ENCODE assay signal across 8 cellular contexts in genomic region chr17:40321502-40322416, GRCh38. TPM values are rescaled to one million over a fixed set of nuclear protein-coding genes. Genes with fewer than 3 reads are reported as not detected.
DNase-seq lines count a peak whose midpoint lies in the region; ATAC-seq and TF ChIP-seq lines count a peak whose summit lies in the region.

No MANE protein-coding gene starts in this region.

- H3K9me3 ChIP-seq in BLaER1, result no peaks in the 10 kb centered on the region
- H3K9me3 ChIP-seq in MM.1S (replicated peaks; ENCODE audit: insufficient read depth, low read length), result no peaks in the 10 kb centered on the region
- no peaks in the 10 kb centered on the region for H3K9me3 ChIP-seq in naive thymus-derived CD4-positive, alpha-beta T cell (ENCODE audit: control insufficient read depth in 2 of 3, low read length in 3 of 3)

- H3K36me3 ChIP-seq in BLaER1 (no peaks in the 10 kb centered on the region), MM.1S (replicated peaks; ENCODE audit: insufficient read depth, low read length) (no peaks in the 10 kb centered on the region), GM23338 (ENCODE audit: insufficient read depth) (no peaks in the 10 kb centered on the region)
- H3K36me3 ChIP-seq in naive thymus-derived CD4-positive, alpha-beta T cell (ENCODE audit: control insufficient read depth in 2 of 3, insufficient read depth in 3 of 3, low read length in 3 of 3), result peaks cover 0 to 10% (median 0%) of the 10 kb centered on the region in 3 experiments

- H3F3A ChIP-seq in MM.1S (ENCODE audit: insufficient read depth, low read length), result peaks cover 61% of the 10 kb centered on the region
- H3F3A ChIP-seq in GM23338 (replicated peaks; ENCODE audit: low read depth), result peaks cover 7% of the 10 kb centered on the region; the same call in 1 of the 2 replicates

- H3K4me1 Mint-ChIP-seq in chondrocyte (ENCODE audit: low read depth) (peaks cover 85% of the 10 kb centered on the region), GM23338 (peaks cover 82% of the 10 kb centered on the region)
- peaks cover 45 to 91% (median 88%) of the 10 kb centered on the region in 7 donors for H3K4me1 Mint-ChIP-seq in naive thymus-derived CD4-positive, alpha-beta T cell

- DNase-seq in MM.1S, result peak; percentile 65
- DNase-seq in chondrocyte (ENCODE audit: low spot score), result peak; percentile 83
- DNase-seq in naive thymus-derived CD4-positive, alpha-beta T cell, result peak in 1 of 9 donors; percentile 33
- no peak for DNase-seq in putamen (ENCODE audit: low spot score)
- DNase-seq in SK-N-DZ (ENCODE audit: low spot score), result no peak
- no peak for DNase-seq in GM23338 (ENCODE audit: low spot score)

- H3K4me3 ChIP-seq in BLaER1, result peak overlapping the region; percentile 38
- H3K4me3 ChIP-seq in MM.1S (ENCODE audit: low read length), result peak overlapping the region; percentile 97
- peak overlapping the region; percentile 55 for H3K4me3 ChIP-seq in naive thymus-derived CD4-positive, alpha-beta T cell (ENCODE audit: low read length)
- H3K4me3 ChIP-seq in GM23338, result no peak overlapping the region

- CTCF ChIA-PET in naive thymus-derived CD4-positive, alpha-beta T cell (lab: Charles Lee), result interaction anchor here (1.3 to 12.4 kb wide), 6 partner anchors 15 to 286 kb away, joined by 3 to 87 read pairs (median 8); no protein-coding TSS in a partner anchor

- no peaks in the 10 kb centered on the region for H3K27me3 Mint-ChIP-seq in chondrocyte (ENCODE audit: low read depth)
- peaks cover 0 to 9% (median 0%) of the 10 kb centered on the region in 5 donors for H3K27me3 Mint-ChIP-seq in naive thymus-derived CD4-positive, alpha-beta T cell
- H3K27me3 Mint-ChIP-seq in GM23338 (ENCODE audit: insufficient read depth, low read depth, poor library complexity), result peaks cover 36% of the 10 kb centered on the region

- H2AFZ ChIP-seq in MM.1S (ENCODE audit: low read length) (no peak overlapping the region), GM23338 (no peak overlapping the region)

- H3K27ac Mint-ChIP-seq in chondrocyte (ENCODE audit: unreplicated experiment) (peak overlapping the region; percentile 99), GM23338 (no peak overlapping the region)
- H3K27ac Mint-ChIP-seq in naive thymus-derived CD4-positive, alpha-beta T cell, result peak overlapping the region; percentile 98 to 100 (median 99)

- peak overlapping the region; percentile 79 for H3K27ac ChIP-seq in BLaER1
- peak overlapping the region; percentile 98 for H3K27ac ChIP-seq in MM.1S (ENCODE audit: low read length)
- H3K27ac ChIP-seq in naive thymus-derived CD4-positive, alpha-beta T cell (ENCODE audit: low read depth, low read length), result peak overlapping the region; percentile 96
- H3K27ac ChIP-seq in GM23338 (ENCODE audit: low read depth), result no peak overlapping the region

- H4K20me1 ChIP-seq in BLaER1, result peaks cover 81% of the 10 kb centered on the region
- no peaks in the 10 kb centered on the region for H4K20me1 ChIP-seq in MM.1S (ENCODE audit: insufficient read depth, low read length)
- peaks cover 21% of the 10 kb centered on the region for H4K20me1 ChIP-seq in GM23338 (replicated peaks; ENCODE audit: insufficient read depth)

- no peaks in the 10 kb centered on the region for H3K9me2 ChIP-seq in MM.1S (replicated peaks; ENCODE audit: insufficient read depth, low read length)
- no peaks in the 10 kb centered on the region for H3K9me2 ChIP-seq in GM23338 (ENCODE audit: insufficient read depth)

- H3K79me2 ChIP-seq in MM.1S (ENCODE audit: low read length) (peaks cover 96% of the 10 kb centered on the region), GM23338 (replicated peaks; ENCODE audit: insufficient read depth) (peaks cover 26% of the 10 kb centered on the region)

- H3K27me3 ChIP-seq in BLaER1 (no peaks in the 10 kb centered on the region; the same call in 1 of the 2 replicates), MM.1S (replicated peaks; ENCODE audit: insufficient read depth, low read length) (no peaks in the 10 kb centered on the region), GM23338 (ENCODE audit: insufficient read depth) (peaks cover 16% of the 10 kb centered on the region)
- H3K27me3 ChIP-seq in naive thymus-derived CD4-positive, alpha-beta T cell (ENCODE audit: control insufficient read depth in 2 of 2, insufficient read depth in 2 of 2, low read length in 2 of 2), result no peaks in the 10 kb centered on the region

- 0 out of 2 replicates have a peak overlapping the region, but pooled peaks have one; percentile 45 for H3K9ac ChIP-seq in BLaER1
- peak overlapping the region; percentile 98 for H3K9ac ChIP-seq in MM.1S (ENCODE audit: low read length)

- H3K4me1 ChIP-seq in BLaER1 (peaks cover 95% of the 10 kb centered on the region), MM.1S (ENCODE audit: low read length) (peaks cover 41% of the 10 kb centered on the region), GM23338 (ENCODE audit: insufficient read depth) (peaks cover 14% of the 10 kb centered on the region; the same call in 1 of the 2 replicates)
- peaks cover 67 to 77% of the 10 kb centered on the region in 2 donors for H3K4me1 ChIP-seq in naive thymus-derived CD4-positive, alpha-beta T cell (ENCODE audit: control insufficient read depth in 2 of 2, insufficient read depth in 2 of 2, low read length in 2 of 2)

- TF ChIP-seq CTCF in MM.1S (IDR thresholded peaks at IDR 0.05; ENCODE audit: low read length) (no peak), chondrocyte (IDR thresholded peaks at IDR 0.05) (no peak), GM23338 (conservative IDR thresholded peaks at IDR 0.05; ENCODE audit: low read depth in 2 of 2) (no peak)

- intact Hi-C loops in naive thymus-derived CD4-positive, alpha-beta T cell (cut with micrococcal nuclease), result loop anchor here (1.0 to 5.0 kb wide), 10 partner anchors 20 to 1367 kb away; partner anchors contain the start of genes CCR7 (in 1 of the 2), CDC6 (in 1 of the 2), EIF1 (in 1 of the 2) and WIPF2 (in 1 of the 2)

- H3K9me3 Mint-ChIP-seq in chondrocyte (ENCODE audit: low read depth) (no peaks in the 10 kb centered on the region), GM23338 (no peaks in the 10 kb centered on the region)
- peaks cover 0 to 10% (median 0%) of the 10 kb centered on the region in 11 donors for H3K9me3 Mint-ChIP-seq in naive thymus-derived CD4-positive, alpha-beta T cell

- H3K4me3 Mint-ChIP-seq in chondrocyte (ENCODE audit: unreplicated experiment), result peak overlapping the region; percentile 95
- H3K4me3 Mint-ChIP-seq in naive thymus-derived CD4-positive, alpha-beta T cell, result peak overlapping the region; percentile 89 to 98 (median 97)
- H3K4me3 Mint-ChIP-seq in GM23338, result no peak overlapping the region

- H3K4me2 ChIP-seq in BLaER1, result peak overlapping the region; percentile 100
- peak overlapping the region; percentile 95 for H3K4me2 ChIP-seq in MM.1S (ENCODE audit: low read depth, low read length)
- H3K4me2 ChIP-seq in GM23338, result no peak overlapping the region; the same call in 1 of the 2 replicates

- POLR2A ChIA-PET in naive thymus-derived CD4-positive, alpha-beta T cell (lab: Charles Lee), result interaction anchor here (0.7 to 34.9 kb wide), 13 partner anchors 6 to 1570 kb away, joined by 3 to 742 read pairs (median 4); partner anchors contain the start of genes CCR7, EIF1, PSMB3 and RARA

- H3K36me3 Mint-ChIP-seq in chondrocyte (ENCODE audit: low read depth), result no peaks in the 10 kb centered on the region
- peaks cover 0 to 20% (median 0%) of the 10 kb centered on the region in 5 donors for H3K36me3 Mint-ChIP-seq in naive thymus-derived CD4-positive, alpha-beta T cell
- no peaks in the 10 kb centered on the region for H3K36me3 Mint-ChIP-seq in GM23338 (ENCODE audit: low read depth)

- no peak for ATAC-seq in naive thymus-derived CD4-positive, alpha-beta T cell
- no peak for ATAC-seq in HG02970 (IDR thresholded peaks at IDR 0.05; ENCODE audit: low FRiP score, unreplicated experiment)
- no peak for ATAC-seq in GM23338

TF ChIP-seq in GM23338, 12 proteins besides CTCF, POLR2A, EP300 and RAD21:
- TF ChIP-seq ETS1 (IDR thresholded peaks at IDR 0.05), result no peak

RNA-seq across cellular contexts. Expression of gene RARA, which starts 12.8 kb away (rescaled TPM):
- 59.2 to 65.7 TPM (median 61.2 TPM) in 3 replicates for total RNA-seq in chondrocyte
- 100 to 1,000 TPM in 1 of 5 experiments, 10 to 100 TPM in 4; 40.0 to 115 (median 43.8) TPM for total RNA-seq in naive thymus-derived CD4-positive, alpha-beta T cell
- polyA plus RNA-seq in naive thymus-derived CD4-positive, alpha-beta T cell, result 10 to 100 TPM in 1 of 2 donors, 1 to 10 TPM in 1; 6.7 to 16.5 TPM
- 42.3 and 43.5 TPM in 2 replicates for polyA plus RNA-seq in SK-N-DZ (2014; cell fraction: cytosol; rRNA removed)
- 27.0 and 42.6 TPM in 2 replicates for polyA plus RNA-seq in SK-N-DZ (2014; cell fraction: nucleus; rRNA removed)
- total RNA-seq in GM23338 (2014; rRNA removed; shearing (Covaris generic)), result 15.9 and 17.8 TPM in 2 replicates
- 7.4 and 8.7 TPM in 2 replicates for polyA plus RNA-seq in GM23338 (2016; fragmentation: Nextera tagmentation; extraction: Ambion mirVana)

RNA-seq across cellular contexts. Expression of gene CDC6, which starts 34.1 kb away (rescaled TPM):
- 8.5 to 33.1 TPM (median 9.9 TPM) in 3 replicates for total RNA-seq in chondrocyte
- 10 to 100 TPM in 1 of 5 experiments, 1 to 10 TPM in 1, under 1 TPM in 3; 0.51 to 73.6 (median 0.85) TPM for total RNA-seq in naive thymus-derived CD4-positive, alpha-beta T cell
- under 1 TPM; 0.09 to 0.24 TPM for polyA plus RNA-seq in naive thymus-derived CD4-positive, alpha-beta T cell
- 87.3 and 102 TPM in 2 replicates for polyA plus RNA-seq in SK-N-DZ (2014; cell fraction: cytosol; rRNA removed)
- polyA plus RNA-seq in SK-N-DZ (2014; cell fraction: nucleus; rRNA removed), result 47.1 and 49.5 TPM in 2 replicates
- 75.5 and 79.9 TPM in 2 replicates for total RNA-seq in GM23338 (2014; rRNA removed; shearing (Covaris generic))
- 40.6 and 46.2 TPM in 2 replicates for polyA plus RNA-seq in GM23338 (2016; fragmentation: Nextera tagmentation; extraction: Ambion mirVana)

RNA-seq across cellular contexts. Expression of gene GJD3, which starts 42.8 kb away (rescaled TPM):
- 0.32 to 0.41 TPM in 2 of 3 replicates, not detected in the other for total RNA-seq in chondrocyte
- under 1 TPM in 1 of 5 experiments, not detected in 4; 0.27 TPM for total RNA-seq in naive thymus-derived CD4-positive, alpha-beta T cell
- polyA plus RNA-seq in naive thymus-derived CD4-positive, alpha-beta T cell, result not detected
- 0.30 TPM in 1 of 2 replicates, not detected in the other for polyA plus RNA-seq in SK-N-DZ (2014; cell fraction: cytosol; rRNA removed)
- not detected in 2 replicates for polyA plus RNA-seq in SK-N-DZ (2014; cell fraction: nucleus; rRNA removed)
- 1.4 and 2.8 TPM in 2 replicates for total RNA-seq in GM23338 (2014; rRNA removed; shearing (Covaris generic))
- not detected in 2 replicates for polyA plus RNA-seq in GM23338 (2016; fragmentation: Nextera tagmentation; extraction: Ambion mirVana)

Comparison
In these comparisons a context has a peak if more than half of its experiments do, and no peak if none do; other contexts are left out.
1. DNase-seq: peak in MM.1S (single experiment) and chondrocyte (single experiment); none in putamen (single experiment), SK-N-DZ (single experiment) and GM23338 (single experiment).